Comparison of ENCODE assay signal across 28 cellular contexts in the genomic region with DNA sequence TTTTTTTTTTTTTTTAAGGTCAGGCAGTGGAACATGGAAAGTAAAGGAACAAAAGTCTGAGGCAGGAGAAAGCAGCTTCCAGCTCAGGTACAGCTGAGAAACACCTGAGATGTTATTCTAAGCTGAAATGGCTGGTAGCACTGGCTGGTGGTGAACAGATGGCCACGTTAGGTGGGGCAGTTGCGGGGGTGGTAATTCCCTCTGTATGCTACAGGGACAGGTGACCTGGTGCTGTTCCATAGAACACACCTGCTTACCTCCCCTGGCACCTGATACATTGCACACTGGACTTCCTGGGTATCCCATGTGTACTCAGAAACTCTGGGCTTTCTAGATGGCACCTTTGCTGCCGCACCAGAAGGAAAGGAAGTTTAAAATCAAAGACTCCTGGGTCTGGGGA.
DNase-seq lines count a peak whose midpoint lies in the region; ATAC-seq and TF ChIP-seq lines count a peak whose summit lies in the region.
"Had no signal": no experiment of that assay in that cellular context is flagged by ENCODE, and none has a peak within 500 bp of the region (broad histone marks: within the 10 kb centered on the region; RNA-seq: fewer than 3 reads in every experiment).

No MANE protein-coding gene starts in this region.

- no peaks in the 10 kb centered on the region for H3K27me3 ChIP-seq in cardiac muscle cell
- H3K27me3 ChIP-seq: right lobe of liver, tibial artery had no signal

- H3K36me3 ChIP-seq in cardiac muscle cell, result peaks cover 32% of the 10 kb centered on the region
- H3K36me3 ChIP-seq: right lobe of liver had no signal

- no peak for TF ChIP-seq CTCF in cardiac muscle cell (IDR thresholded peaks at IDR 0.05; ENCODE audit: low read depth, low read length)

- no peaks in the 10 kb centered on the region for H3K9me3 ChIP-seq in cardiac muscle cell (ENCODE audit: low read depth)
- H3K9me3 ChIP-seq: right lobe of liver, tibial artery had no signal

- peak overlapping the region; percentile 66 for H3K27ac ChIP-seq in cardiac muscle cell
- H3K27ac ChIP-seq: coronary artery, epithelial cell of prostate, right lobe of liver, RWPE1, tibial artery had no signal

- intact Hi-C loops in Right ventricle myocardium inferior (cut with DNase I), result no loop called here

- H3K4me1 ChIP-seq in cardiac muscle cell (ENCODE audit: low read depth), result peaks cover 21% of the 10 kb centered on the region
- H3K4me1 ChIP-seq: right lobe of liver had no signal

- no peak overlapping the region for H3K4me3 ChIP-seq in cardiac muscle cell
- H3K4me3 ChIP-seq: coronary artery, right lobe of liver, tibial artery had no signal

- DNase-seq in cardiac muscle cell (ENCODE audit: low read depth in 1 of 2, low spot score in 1 of 2) (no peak), Right ventricle myocardium inferior (ENCODE audit: missing footprints) (no peak), NCI-H146 (lab: John Stamatoyannopoulos, UW) (peak; percentile 82), NCI-H69 (lab: John Stamatoyannopoulos, UW) (peak; percentile 89), cerebellum (ENCODE audit: low spot score) (no peak)
- no peak for DNase-seq in stimulated activated CD4-positive, alpha-beta T cell treated with anti-CD3 and anti-CD28 coated beads, Interleukin-2, amount 100 ng/mL, for 24 hours
- DNase-seq: activated CD4-positive, CD25-positive, alpha-beta regulatory T cell; activated effector memory CD4-positive, alpha-beta T cell treated with anti-CD3 and anti-CD28 coated beads, Interleukin-2, amount 50 U/mL, for 16 hours; activated naive CD8-positive, alpha-beta T cell treated with anti-CD3 and anti-CD28 coated beads for 36 hours; activated T-cell treated with anti-CD3 and anti-CD28 coated beads, Interleukin-2, amount 50 U/mL, for 24 hours; anterior cingulate cortex; CD8-positive, alpha-beta memory T cell; DMS79; effector CD8-positive, alpha-beta T cell; hypothalamus; MV-4-11; natural killer cell; NCI-H526 treated with DMSO at 0.1 percent for 48 hours; nucleus accumbens; OCI-M1; right lobe of liver; stimulated activated CD4-positive, alpha-beta T cell treated with anti-CD3 and anti-CD28 coated beads, Interleukin-2, amount 100 ng/mL, for 48 hours; T-cell; tibial artery had no signal

- ATAC-seq in Right ventricle myocardium inferior (no peak), HG03439 (IDR thresholded peaks at IDR 0.05; ENCODE audit: unreplicated experiment) (no peak)
- ATAC-seq: natural killer cell, T-cell had no signal

Comparison
In these comparisons a context has a peak if more than half of its experiments do, and no peak if none do; other contexts are left out.
1. DNase-seq: peak in NCI-H146 (single experiment) and NCI-H69 (single experiment); none in cardiac muscle cell (0 of 2), Right ventricle myocardium inferior (single experiment), stimulated activated CD4-positive, alpha-beta T cell treated with anti-CD3 and anti-CD28 coated beads, Interleukin-2, amount 100 ng/mL, for 24 hours (0 of 2) and cerebellum (single experiment).